23 cellular contexts compared by ENCODE assay signal in genomic region chr1:67031848-67032247, GRCh38.
"Had no signal": no experiment of that assay in that cellular context is flagged by ENCODE, and none has a peak within 500 bp of the region (broad histone marks: within the 10 kb centered on the region; RNA-seq: fewer than 3 reads in every experiment).

No MANE protein-coding gene starts in this region.

- ATAC-seq: activated CD8-positive, alpha-beta memory T cell treated with anti-CD3 and anti-CD28 coated beads, Interleukin-2, amount 10 ng/mL, durations not matched to agents 7 days and 5 days; activated naive CD4-positive, alpha-beta T cell treated with anti-CD3 and anti-CD28 coated beads, Interleukin-2, amount 50 U/mL, for 72 hours; activated naive CD8-positive, alpha-beta T cell treated with anti-CD3 and anti-CD28 coated beads, Interleukin-2, amount 50 U/mL, for 24 hours; K562 had no signal

- H3K27me3 Mint-ChIP-seq: activated CD8-positive, alpha-beta memory T cell treated with anti-CD3 and anti-CD28 coated beads, Interleukin-2, amount 10 ng/mL, durations not matched to agents 7 days and 5 days; activated naive CD8-positive, alpha-beta T cell treated with anti-CD3 and anti-CD28 coated beads, Interleukin-2, amount 50 U/mL, for 24 hours; activated T-cell treated with anti-CD3 and anti-CD28 coated beads, Interleukin-2, amount 50 U/mL, for 24 hours had no signal

- H3K9me3 ChIP-seq: Peyer's patch had no signal

- H3K27ac Mint-ChIP-seq: activated CD8-positive, alpha-beta memory T cell treated with anti-CD3 and anti-CD28 coated beads, Interleukin-2, amount 10 ng/mL, durations not matched to agents 7 days and 5 days; activated naive CD4-positive, alpha-beta T cell treated with anti-CD3 and anti-CD28 coated beads, Interleukin-2, amount 50 U/mL, for 72 hours; activated naive CD8-positive, alpha-beta T cell treated with anti-CD3 and anti-CD28 coated beads, Interleukin-2, amount 50 U/mL, for 24 hours; activated T-cell treated with anti-CD3 and anti-CD28 coated beads, Interleukin-2, amount 50 U/mL, for 24 hours; T-helper 1 cell treated with Interleukin-12 subunit alpha and Interleukin-12 subunit beta and Interleukin-4 antibody, amounts not matched to agents 30 μg/mL and 1 μg/mL, for 36 hours had no signal

- H3K4me1 Mint-ChIP-seq: activated CD8-positive, alpha-beta memory T cell treated with anti-CD3 and anti-CD28 coated beads, Interleukin-2, amount 10 ng/mL, durations not matched to agents 7 days and 5 days; activated naive CD8-positive, alpha-beta T cell treated with anti-CD3 and anti-CD28 coated beads, Interleukin-2, amount 50 U/mL, for 24 hours had no signal

- H3K4me3 ChIP-seq: K562, Peyer's patch had no signal

- DNase-seq: activated CD4-positive, alpha-beta T cell treated with anti-CD3 and anti-CD28 coated beads for 48 hours; activated CD4-positive, alpha-beta T cell treated with anti-CD3 and anti-CD28 coated beads, Interleukin-2, amount 50 U/mL, for 4 hours; activated CD4-positive, CD25-positive, alpha-beta regulatory T cell treated with anti-CD3 and anti-CD28 coated beads, Interleukin-2, amount 50 U/mL, for 72 hours; activated CD8-positive, alpha-beta memory T cell treated with anti-CD3 and anti-CD28 coated beads, Interleukin-2, amount 10 ng/mL, durations not matched to agents 7 days and 5 days; activated effector memory CD4-positive, alpha-beta T cell treated with anti-CD3 and anti-CD28 coated beads, Interleukin-2, amount 50 U/mL, for 16 hours; activated naive CD4-positive, alpha-beta T cell treated with Interleukin-2 at 50 U/mL for 16 hours; activated naive CD8-positive, alpha-beta T cell treated with anti-CD3 and anti-CD28 coated beads, Interleukin-2, amount 50 U/mL, for 24 hours; activated T-cell treated with anti-CD3 and anti-CD28 coated beads, Interleukin-2, amount 50 U/mL, for 24 hours; amygdala; Karpas-422; NCI-H1105 treated with DMSO at 0.1 percent for 48 hours; NCI-H1436 treated with DMSO at 0.1 percent for 48 hours; NCI-H187 treated with DMSO at 0.1 percent for 48 hours; NCI-H2171 treated with DMSO at 0.1 percent for 48 hours; NCI-H226; NCI-H510A; NCI-H526 treated with DMSO at 0.1 percent for 48 hours; Peyer's patch; SHP77 treated with DMSO at 0.1 percent for 48 hours had no signal

- H3K27me3 ChIP-seq: Peyer's patch had no signal

- H3K4me1 ChIP-seq: Peyer's patch had no signal

- H3K27ac ChIP-seq: RWPE1 had no signal

- H3K4me3 Mint-ChIP-seq: activated CD8-positive, alpha-beta memory T cell treated with anti-CD3 and anti-CD28 coated beads, Interleukin-2, amount 10 ng/mL, durations not matched to agents 7 days and 5 days; activated naive CD8-positive, alpha-beta T cell treated with anti-CD3 and anti-CD28 coated beads, Interleukin-2, amount 50 U/mL, for 24 hours; activated T-cell treated with anti-CD3 and anti-CD28 coated beads, Interleukin-2, amount 50 U/mL, for 24 hours; T-helper 1 cell treated with Interleukin-12 subunit alpha and Interleukin-12 subunit beta and Interleukin-4 antibody, amounts not matched to agents 30 μg/mL and 1 μg/mL, for 36 hours had no signal
